ENCODE assay signal across 12 cellular contexts in the genomic region with DNA sequence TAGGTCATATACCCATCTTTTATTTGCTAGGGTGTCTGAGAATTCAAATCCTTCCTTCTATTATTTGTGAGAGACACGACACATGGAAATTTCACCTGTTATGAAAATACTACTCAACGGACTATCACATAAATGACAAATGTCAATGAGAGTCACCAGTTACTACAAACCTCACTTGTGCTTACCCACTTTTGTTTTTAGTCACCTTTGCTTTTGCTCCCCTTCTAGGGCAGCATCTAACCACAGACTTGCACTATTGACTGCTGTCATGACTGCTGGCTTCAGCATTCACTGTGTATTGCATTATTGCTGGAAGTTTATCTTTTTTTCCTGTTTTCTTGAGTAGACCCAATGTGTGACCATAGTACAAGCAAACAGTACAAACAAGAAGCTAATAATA.
DNase-seq lines count a peak whose midpoint lies in the region; ATAC-seq, FAIRE-seq and TF ChIP-seq lines count a peak whose summit lies in the region.
"Had no signal": no experiment of that assay in that cellular context is flagged by ENCODE, and none has a peak within 500 bp of the region (broad histone marks: within the 10 kb centered on the region; RNA-seq: fewer than 3 reads in every experiment).

No MANE protein-coding gene starts in this region.

- H2BK20ac ChIP-seq in H9 (ENCODE audit: low read depth, low read length, poor library complexity, severe bottlenecking): no peak overlapping the region

- H4K20me1 ChIP-seq in H9 (ENCODE audit: control insufficient read depth, insufficient read depth, insufficient read length): no peaks in the 10 kb centered on the region

- no peak overlapping the region for H3K27ac Mint-ChIP-seq in H9

- H3K27me3 ChIP-seq in H9 (ENCODE audit: insufficient read depth, low read length): no peaks in the 10 kb centered on the region
- H3K27me3 ChIP-seq: Peyer's patch had no signal

- no peaks in the 10 kb centered on the region for H3K23me2 ChIP-seq in H9 (ENCODE audit: insufficient read length, low read depth, low read length, poor library complexity, severe bottlenecking)

- H3T11ph ChIP-seq in H9 (ENCODE audit: low read length): no peak overlapping the region

- H3K36me3 Mint-ChIP-seq in H9 (ENCODE audit: insufficient read depth in 1 of 3, low read depth in 3 of 3): no peaks in the 10 kb centered on the region; a peak in 1 of 7 replicates

- H3K27ac ChIP-seq in H9 (ENCODE audit: insufficient read length, low read depth, low read length): no peak overlapping the region
- H3K27ac ChIP-seq: Peyer's patch had no signal

- H3K4me1 ChIP-seq in H9 (ENCODE audit: insufficient read depth, low read length): no peaks in the 10 kb centered on the region; the same call in 1 of the 2 replicates
- H3K4me1 ChIP-seq: Peyer's patch had no signal

- no CpG with 5 or more reads among the region's 2 CpGs for WGBS in H9 (ENCODE audit: extremely low coverage, insufficient read length, low lambda C conversion rate)

- no peak overlapping the region for H3K9ac ChIP-seq in H9 (ENCODE audit: extremely low read depth, insufficient read length, low read length)

- no peak overlapping the region for H2BK120ac ChIP-seq in H9 (ENCODE audit: low read depth, low read length, poor library complexity, severe bottlenecking)

- H2BK5ac ChIP-seq in H9 (ENCODE audit: insufficient read length, low read length): no peak overlapping the region

- no peak overlapping the region for H3K14ac ChIP-seq in H9 (ENCODE audit: insufficient read depth, low read length)

- no peak overlapping the region for H2AK5ac ChIP-seq in H9 (ENCODE audit: insufficient read length, low read length)

- no peak overlapping the region for H4K8ac ChIP-seq in H9 (replicated peaks; ENCODE audit: insufficient read length, low read depth, low read length)

- no peak for DNase-seq in D721Med (ENCODE audit: insufficient read length, low spot score)
- DNase-seq in DMS79 (lab: John Stamatoyannopoulos, UW): peak; percentile 40
- peak; percentile 30 for DNase-seq in NCI-H526 treated with DMSO at 0.1 percent for 48 hours (lab: John Stamatoyannopoulos, UW)
- no peak for DNase-seq in H9
- DNase-seq: GOT3, NCI-H1048, Peyer's patch had no signal

- H3K79me2 ChIP-seq in H9 (ENCODE audit: insufficient read depth, low read length): no peaks in the 10 kb centered on the region

- no peaks in the 10 kb centered on the region for H3K9me3 ChIP-seq in H9 (ENCODE audit: control insufficient read depth, low read depth, low read length)
- H3K9me3 ChIP-seq: Peyer's patch had no signal

- H3K4ac ChIP-seq in H9 (ENCODE audit: low read depth, low read length): no peak overlapping the region

- H3K4me1 Mint-ChIP-seq in H9: peaks cover 10 to 12% of the 10 kb centered on the region in 2 experiments

- peak; percentile 80 for ATAC-seq in GM18870 (IDR thresholded peaks at IDR 0.05; ENCODE audit: unreplicated experiment)
- ATAC-seq in GM19467 (IDR thresholded peaks at IDR 0.05; ENCODE audit: unreplicated experiment): no peak
- no peak for ATAC-seq in GM21737 (IDR thresholded peaks at IDR 0.05; ENCODE audit: unreplicated experiment)
- ATAC-seq: Right ventricle myocardium inferior had no signal

- no peak overlapping the region for H3K23ac ChIP-seq in H9 (ENCODE audit: insufficient read length, low read depth, low read length)

- no peak overlapping the region for H2BK12ac ChIP-seq in H9 (ENCODE audit: insufficient read length, low read depth, low read length)

- FAIRE-seq in D721Med (lab: Jason Lieb, UNC): peak; percentile 70
- FAIRE-seq: GM12891 had no signal

- peaks cover 0 to 8% of the 10 kb centered on the region in 2 experiments; a peak in 2 of 5 replicates for H3K9me3 Mint-ChIP-seq in H9

- TF ChIP-seq CTCF in D721Med (IDR thresholded peaks at IDR 0.05; ENCODE audit: insufficient read depth, missing control alignments) (no peak), H9 (conservative IDR thresholded peaks at IDR 0.05) (no peak)

- no peak overlapping the region for H3K4me2 ChIP-seq in H9 (ENCODE audit: insufficient read depth, insufficient read length, low read length)

- H3K56ac ChIP-seq in H9 (ENCODE audit: insufficient read length, low read depth, low read length): no peak overlapping the region

- H3K79me1 ChIP-seq in H9 (ENCODE audit: insufficient read depth, low read depth, low read length, poor library complexity, severe bottlenecking): no peaks in the 10 kb centered on the region

- H3K18ac ChIP-seq in H9 (ENCODE audit: insufficient read length, low read depth, low read length): no peak overlapping the region

- no peak overlapping the region for H2BK15ac ChIP-seq in H9 (ENCODE audit: low read depth, low read length)

- no peak overlapping the region for H3K4me3 Mint-ChIP-seq in H9

- no peak overlapping the region for H2AFZ ChIP-seq in H9 (ENCODE audit: low read length)

- no peak overlapping the region for H4K91ac ChIP-seq in H9 (ENCODE audit: insufficient read length, low read depth, low read length)

- no peaks in the 10 kb centered on the region for H3K27me3 Mint-ChIP-seq in H9 (ENCODE audit: low read depth)

- H4K5ac ChIP-seq in H9 (ENCODE audit: insufficient read length, low read depth, low read length): no peak overlapping the region

Comparison
In these comparisons a context has a peak if more than half of its experiments do, and no peak if none do; other contexts are left out.
1. DNase-seq: peak in DMS79 (single experiment) and NCI-H526 treated with DMSO at 0.1 percent for 48 hours (single experiment); none in D721Med (single experiment) and H9 (single experiment).